1 cellular context compared by ENCODE assay signal in the genomic region with DNA sequence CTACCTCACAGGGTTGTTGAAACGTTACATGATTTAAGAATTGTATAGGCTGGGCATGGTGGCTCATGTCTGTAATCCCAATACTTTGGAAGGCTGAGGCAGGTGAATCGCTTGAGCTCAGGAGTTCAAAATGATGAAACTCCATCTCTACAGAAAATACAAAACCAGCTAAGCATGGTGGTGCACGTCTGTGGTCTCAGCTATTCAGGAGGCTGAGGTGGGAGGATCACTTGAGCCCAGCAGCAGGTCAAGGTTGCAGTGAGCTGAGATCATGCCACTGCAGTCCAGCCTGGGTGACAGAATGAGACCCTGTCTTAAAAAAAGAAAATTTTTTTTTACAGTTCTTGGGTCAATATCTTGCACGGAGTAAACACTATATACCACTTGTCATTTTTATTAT.
TF ChIP-seq lines count a peak whose summit lies in the region.

No MANE protein-coding gene starts in this region.

TF ChIP-seq in A549, 52 proteins besides CTCF, POLR2A, EP300 and RAD21 (continued from another document):
- TF ChIP-seq, protein P1, sequence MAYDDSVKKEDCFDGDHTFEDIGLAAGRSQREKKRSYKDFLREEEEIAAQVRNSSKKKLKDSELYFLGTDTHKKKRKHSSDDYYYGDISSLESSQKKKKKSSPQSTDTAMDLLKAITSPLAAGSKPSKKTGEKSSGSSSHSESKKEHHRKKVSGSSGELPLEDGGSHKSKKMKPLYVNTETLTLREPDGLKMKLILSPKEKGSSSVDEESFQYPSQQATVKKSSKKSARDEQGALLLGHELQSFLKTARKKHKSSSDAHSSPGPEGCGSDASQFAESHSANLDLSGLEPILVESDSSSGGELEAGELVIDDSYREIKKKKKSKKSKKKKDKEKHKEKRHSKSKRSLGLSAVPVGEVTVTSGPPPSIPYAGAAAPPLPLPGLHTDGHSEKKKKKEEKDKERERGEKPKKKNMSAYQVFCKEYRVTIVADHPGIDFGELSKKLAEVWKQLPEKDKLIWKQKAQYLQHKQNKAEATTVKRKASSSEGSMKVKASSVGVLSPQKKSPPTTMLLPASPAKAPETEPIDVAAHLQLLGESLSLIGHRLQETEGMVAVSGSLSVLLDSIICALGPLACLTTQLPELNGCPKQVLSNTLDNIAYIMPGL (CRISPR knock-in tag; IDR thresholded peaks at IDR 0.05; ENCODE audit: borderline replicate concordance) = no peak
- TF ChIP-seq, protein P2, sequence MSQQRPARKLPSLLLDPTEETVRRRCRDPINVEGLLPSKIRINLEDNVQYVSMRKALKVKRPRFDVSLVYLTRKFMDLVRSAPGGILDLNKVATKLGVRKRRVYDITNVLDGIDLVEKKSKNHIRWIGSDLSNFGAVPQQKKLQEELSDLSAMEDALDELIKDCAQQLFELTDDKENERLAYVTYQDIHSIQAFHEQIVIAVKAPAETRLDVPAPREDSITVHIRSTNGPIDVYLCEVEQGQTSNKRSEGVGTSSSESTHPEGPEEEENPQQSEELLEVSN (IDR thresholded peaks at IDR 0.05; ENCODE audit: borderline replicate concordance, low read depth) = no peak
- TF ChIP-seq, protein P3, sequence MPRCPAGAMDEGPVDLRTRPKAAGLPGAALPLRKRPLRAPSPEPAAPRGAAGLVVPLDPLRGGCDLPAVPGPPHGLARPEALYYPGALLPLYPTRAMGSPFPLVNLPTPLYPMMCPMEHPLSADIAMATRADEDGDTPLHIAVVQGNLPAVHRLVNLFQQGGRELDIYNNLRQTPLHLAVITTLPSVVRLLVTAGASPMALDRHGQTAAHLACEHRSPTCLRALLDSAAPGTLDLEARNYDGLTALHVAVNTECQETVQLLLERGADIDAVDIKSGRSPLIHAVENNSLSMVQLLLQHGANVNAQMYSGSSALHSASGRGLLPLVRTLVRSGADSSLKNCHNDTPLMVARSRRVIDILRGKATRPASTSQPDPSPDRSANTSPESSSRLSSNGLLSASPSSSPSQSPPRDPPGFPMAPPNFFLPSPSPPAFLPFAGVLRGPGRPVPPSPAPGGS (IDR thresholded peaks at IDR 0.05) = no peak
- no peak for TF ChIP-seq PHF8 (IDR thresholded peaks at IDR 0.05; ENCODE audit: borderline replicate concordance, low read depth)
- TF ChIP-seq HEYL (CRISPR knock-in tag; IDR thresholded peaks at IDR 0.05) = no peak
